Comparison of ENCODE assay signal across 18 cellular contexts in genomic region chr16:19815418-19815817, GRCh38.
DNase-seq lines count a peak whose midpoint lies in the region; ATAC-seq and TF ChIP-seq lines count a peak whose summit lies in the region.
"Had no signal": no experiment of that assay in that cellular context is flagged by ENCODE, and none has a peak within 500 bp of the region (broad histone marks: within the 10 kb centered on the region; RNA-seq: fewer than 3 reads in every experiment).

No MANE protein-coding gene starts in this region.

- no peak overlapping the region for H3K4me3 Mint-ChIP-seq in Calu3 (ENCODE audit: low read depth, unreplicated experiment)
- no peak overlapping the region for H3K4me3 Mint-ChIP-seq in WTC11
- no peak overlapping the region for H3K4me3 Mint-ChIP-seq in type B pancreatic cell
- H3K4me3 Mint-ChIP-seq: B cell; CD4-positive, CD25-positive, alpha-beta regulatory T cell; CD8-positive, alpha-beta T cell; HFFc6 had no signal

- ATAC-seq in WTC11 (no peak), HG03571 (IDR thresholded peaks at IDR 0.05; ENCODE audit: unreplicated experiment) (no peak), HG02884 (IDR thresholded peaks at IDR 0.05; ENCODE audit: unreplicated experiment) (no peak), GM18858 (IDR thresholded peaks at IDR 0.05; ENCODE audit: unreplicated experiment) (no peak)
- ATAC-seq: CD8-positive, alpha-beta T cell; GM12878 had no signal

- H3K27ac Mint-ChIP-seq in Calu3 (ENCODE audit: unreplicated experiment) (peak overlapping the region; percentile 71), WTC11 (no peak overlapping the region), type B pancreatic cell (no peak overlapping the region)
- H3K27ac Mint-ChIP-seq: B cell; CD4-positive, CD25-positive, alpha-beta regulatory T cell; CD8-positive, alpha-beta T cell; HFFc6 had no signal

- no peaks in the 10 kb centered on the region for H3K27me3 Mint-ChIP-seq in Calu3 (ENCODE audit: unreplicated experiment)
- no peaks in the 10 kb centered on the region for H3K27me3 Mint-ChIP-seq in WTC11 (ENCODE audit: low read depth)
- no peaks in the 10 kb centered on the region for H3K27me3 Mint-ChIP-seq in type B pancreatic cell
- H3K27me3 Mint-ChIP-seq: B cell; CD4-positive, CD25-positive, alpha-beta regulatory T cell had no signal

- H3K4me1 Mint-ChIP-seq in Calu3 (ENCODE audit: low read depth, unreplicated experiment): peaks cover 86% of the 10 kb centered on the region
- H3K4me1 Mint-ChIP-seq in WTC11: 0 out of 2 replicates have a peak, but pooled peaks cover 2% of the 10 kb centered on the region
- H3K4me1 Mint-ChIP-seq in type B pancreatic cell (ENCODE audit: unreplicated experiment): no peaks in the 10 kb centered on the region
- H3K4me1 Mint-ChIP-seq: B cell; CD4-positive, CD25-positive, alpha-beta regulatory T cell had no signal

- POLR2A ChIA-PET in WTC11 (lab: Charles Lee): no interaction called here

- DNase-seq in Calu3 (no peak), WTC11 (ENCODE audit: low spot score) (no peak), islet precursor cell (peak; percentile 13), type B pancreatic cell (ENCODE audit: extremely low spot score, unreplicated experiment) (peak; percentile 2)
- DNase-seq: Caco-2; CD4-positive, CD25-positive, alpha-beta regulatory T cell; CD8-positive, alpha-beta T cell; DMS 273 treated with DMSO at 0.1 percent for 48 hours; DMS79; EL; GDM1; GOT3; HFFc6 had no signal

- no peak for TF ChIP-seq CTCF in Calu3 (IDR thresholded peaks at IDR 0.05; ENCODE audit: unreplicated experiment)
- no peak for TF ChIP-seq CTCF in WTC11 (IDR thresholded peaks at IDR 0.05)
- TF ChIP-seq CTCF in type B pancreatic cell (conservative IDR thresholded peaks at IDR 0.05): no peak

- intact Hi-C loops in Calu3 (cut with micrococcal nuclease; ENCODE audit: unreplicated experiment): no loop called here

- no TSS peak for BruUV-seq in Calu3 (replicated peaks; lab: Mats Ljungman, UMichigan)

- no peaks in the 10 kb centered on the region for H3K9me3 Mint-ChIP-seq in Calu3 (ENCODE audit: low read depth, unreplicated experiment)
- peaks cover 14% of the 10 kb centered on the region for H3K9me3 Mint-ChIP-seq in WTC11
- peaks cover 8% of the 10 kb centered on the region for H3K9me3 Mint-ChIP-seq in type B pancreatic cell
- H3K9me3 Mint-ChIP-seq: HFFc6 had no signal

- CTCF ChIA-PET in Calu3 (lab: Charles Lee) (interaction anchor here (0.6 to 1.2 kb wide), 2 partner anchors 11 to 56 kb away, joined by 3 to 4 read pairs; no protein-coding TSS in a partner anchor), WTC11 (lab: Charles Lee) (no interaction called here)

- H3K36me3 Mint-ChIP-seq in Calu3 (ENCODE audit: insufficient read depth, unreplicated experiment): peaks cover 29% of the 10 kb centered on the region
- H3K36me3 Mint-ChIP-seq in WTC11: peaks cover 11% of the 10 kb centered on the region
- H3K36me3 Mint-ChIP-seq in type B pancreatic cell: peaks cover 7% of the 10 kb centered on the region
- H3K36me3 Mint-ChIP-seq: CD4-positive, CD25-positive, alpha-beta regulatory T cell; CD8-positive, alpha-beta T cell had no signal

TF ChIP-seq in WTC11, 78 proteins besides CTCF, POLR2A, EP300 and RAD21:
- TF ChIP-seq ZNF121 (CRISPR knock-in tag; IDR thresholded peaks at IDR 0.05) (peak; percentile 67; the same call in 1 of the 2 replicates), CREB1 (CRISPR knock-in tag; IDR thresholded peaks at IDR 0.05) (no peak)

Comparison
In these comparisons a context has a peak if more than half of its experiments do, and no peak if none do; other contexts are left out.
1. DNase-seq: peak in islet precursor cell (single experiment) and type B pancreatic cell (single experiment); none in Calu3 (single experiment) and WTC11 (single experiment).